8 cellular contexts compared by ENCODE assay signal in the genomic region with DNA sequence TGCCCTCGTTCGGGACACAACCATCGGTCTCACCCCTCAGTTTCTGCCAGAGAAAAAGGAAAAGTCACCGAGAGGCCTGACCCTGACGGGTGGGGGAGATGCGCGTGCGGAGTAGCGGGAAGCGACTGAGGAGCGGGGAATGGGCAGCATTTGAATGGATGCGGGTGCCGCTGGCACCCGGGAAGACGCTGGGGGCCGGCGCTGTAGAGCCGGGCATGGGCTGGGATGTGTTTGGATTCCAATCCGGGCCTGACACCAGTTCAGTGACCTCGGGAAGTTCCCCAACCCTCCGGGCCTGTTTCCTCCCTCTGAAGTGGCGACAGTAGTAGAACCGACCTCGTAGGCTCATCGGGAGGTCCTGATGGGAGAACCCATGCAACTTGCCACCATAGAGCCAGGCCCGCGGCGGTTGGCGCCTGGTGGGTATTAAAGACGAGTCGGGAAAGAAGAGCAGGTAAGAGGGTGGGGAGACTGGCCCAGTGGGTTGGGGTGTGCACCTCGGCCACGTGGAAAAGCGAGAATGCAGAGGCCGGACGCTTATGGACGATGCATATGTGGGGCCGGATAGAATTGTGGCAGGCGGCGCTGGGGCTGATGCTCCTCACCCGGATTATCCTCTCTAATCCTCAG. TPM values are rescaled to one million over a fixed set of nuclear protein-coding genes. Genes with fewer than 3 reads are reported as not detected.
DNase-seq lines count a peak whose midpoint lies in the region; ATAC-seq and TF ChIP-seq lines count a peak whose summit lies in the region.

No MANE protein-coding gene starts in this region.

- TF ChIP-seq CTCF in WTC11 (IDR thresholded peaks at IDR 0.05) (no peak), endodermal cell (conservative IDR thresholded peaks at IDR 0.05) (no peak)

- intact Hi-C loops in naive thymus-derived CD4-positive, alpha-beta T cell (cut with micrococcal nuclease): loop anchor here (1.0 to 10.0 kb wide), 20 partner anchors 52 to 1826 kb away; partner anchors contain the start of genes CSDE1 (in 2 of the 2), CTTNBP2NL (in 2 of the 2), LRIG2 (in 2 of the 2) and MAGI3 (in 2 of the 2)

- CTCF ChIA-PET in WTC11 (lab: Charles Lee): interaction anchor here (1.0 to 2.6 kb wide), 7 partner anchors 44 to 282 kb away, joined by 3 to 33 read pairs (median 5); partner anchors contain the start of genes LRIG2 and MOV10
- CTCF ChIA-PET in naive thymus-derived CD4-positive, alpha-beta T cell (lab: Charles Lee): interaction anchor here (0.6 to 1.2 kb wide), 3 partner anchors 19 to 1624 kb away, joined by 3 to 4 read pairs (median 4); partner anchors contain the start of gene LRIG2

- H3K4me3 Mint-ChIP-seq in WTC11 (peak overlapping the region; percentile 96), endodermal cell (peak overlapping the region; percentile 98)
- H3K4me3 Mint-ChIP-seq in naive thymus-derived CD4-positive, alpha-beta T cell: peak overlapping the region; percentile 71 to 100 (median 97)
- H3K4me3 Mint-ChIP-seq in stimulated activated naive CD8-positive, alpha-beta T cell treated with anti-CD3 and anti-CD28 coated beads, Interleukin-15, amount 100 ng/mL, for 72 hours: peak overlapping the region; percentile 99

- peak overlapping the region; percentile 79 for H3K9ac ChIP-seq in endodermal cell (ENCODE audit: extremely low read depth, low read length, poor library complexity, severe bottlenecking)

- H3K9me3 Mint-ChIP-seq in WTC11 (no peaks in the 10 kb centered on the region), endodermal cell (no peaks in the 10 kb centered on the region)
- H3K9me3 Mint-ChIP-seq in naive thymus-derived CD4-positive, alpha-beta T cell: no peaks in the 10 kb centered on the region
- no peaks in the 10 kb centered on the region for H3K9me3 Mint-ChIP-seq in stimulated activated naive CD8-positive, alpha-beta T cell treated with anti-CD3 and anti-CD28 coated beads, Interleukin-15, amount 100 ng/mL, for 72 hours

- H3K36me3 ChIP-seq in endodermal cell (ENCODE audit: control insufficient read depth, insufficient read depth, low read length): peaks cover 26% of the 10 kb centered on the region
- peaks cover 0 to 5% (median 0%) of the 10 kb centered on the region in 3 experiments for H3K36me3 ChIP-seq in naive thymus-derived CD4-positive, alpha-beta T cell (ENCODE audit: control insufficient read depth in 2 of 3, insufficient read depth in 3 of 3, low read length in 3 of 3)

- WGBS in endodermal cell (ENCODE audit: insufficient coverage in 1 of 2, insufficient read length in 1 of 2), 2 experiments: 1% methylated on average over 26 to 41 of the region's 41 CpGs

- DNase-seq in NCI-H2171 (lab: John Stamatoyannopoulos, UW): peak; percentile 31
- no peak for DNase-seq in NCI-H2171 treated with DMSO at 0.1 percent for 48 hours (lab: John Stamatoyannopoulos, UW)
- DNase-seq in WTC11 (ENCODE audit: low spot score): no peak
- DNase-seq in endodermal cell: peak; percentile 90
- DNase-seq in naive thymus-derived CD4-positive, alpha-beta T cell: peak in 2 of 9 donors; percentile 56 to 59
- DNase-seq in stimulated activated naive CD8-positive, alpha-beta T cell treated with anti-CD3 and anti-CD28 coated beads, Interleukin-15, amount 100 ng/mL, for 72 hours: peak in 1 of 2 donors; percentile 58

- no peaks in the 10 kb centered on the region for H3K27me3 ChIP-seq in endodermal cell (ENCODE audit: control insufficient read depth, insufficient read depth, low read length, poor library complexity, severe bottlenecking)
- H3K27me3 ChIP-seq in naive thymus-derived CD4-positive, alpha-beta T cell (ENCODE audit: control insufficient read depth in 2 of 2, insufficient read depth in 2 of 2, low read length in 2 of 2): no peaks in the 10 kb centered on the region

- no peaks in the 10 kb centered on the region for H3K27me3 Mint-ChIP-seq in WTC11 (ENCODE audit: low read depth)
- no peaks in the 10 kb centered on the region for H3K27me3 Mint-ChIP-seq in endodermal cell (ENCODE audit: insufficient read depth)
- H3K27me3 Mint-ChIP-seq in naive thymus-derived CD4-positive, alpha-beta T cell: no peaks in the 10 kb centered on the region
- no peaks in the 10 kb centered on the region for H3K27me3 Mint-ChIP-seq in stimulated activated naive CD8-positive, alpha-beta T cell treated with anti-CD3 and anti-CD28 coated beads, Interleukin-15, amount 100 ng/mL, for 72 hours

- no peaks in the 10 kb centered on the region for H3K4me1 ChIP-seq in endodermal cell (ENCODE audit: control insufficient read depth, insufficient read depth, low read length)
- peaks cover 16 to 17% of the 10 kb centered on the region in 2 donors for H3K4me1 ChIP-seq in naive thymus-derived CD4-positive, alpha-beta T cell (ENCODE audit: control insufficient read depth in 2 of 2, insufficient read depth in 2 of 2, low read length in 2 of 2)

- H3K36me3 Mint-ChIP-seq in WTC11 (peaks cover 50% of the 10 kb centered on the region), endodermal cell (ENCODE audit: low read depth) (peaks cover 20% of the 10 kb centered on the region)
- H3K36me3 Mint-ChIP-seq in naive thymus-derived CD4-positive, alpha-beta T cell: peaks cover 0 to 25% (median 8%) of the 10 kb centered on the region in 5 donors

- H3K4me1 Mint-ChIP-seq in WTC11 (peaks cover 50% of the 10 kb centered on the region), endodermal cell (peaks cover 33% of the 10 kb centered on the region)
- H3K4me1 Mint-ChIP-seq in naive thymus-derived CD4-positive, alpha-beta T cell: peaks cover 33 to 70% (median 61%) of the 10 kb centered on the region in 7 donors
- H3K4me1 Mint-ChIP-seq in stimulated activated naive CD8-positive, alpha-beta T cell treated with anti-CD3 and anti-CD28 coated beads, Interleukin-15, amount 100 ng/mL, for 72 hours: peaks cover 70% of the 10 kb centered on the region

- ATAC-seq in HG03175 (IDR thresholded peaks at IDR 0.05; ENCODE audit: unreplicated experiment) (peak; percentile 11), WTC11 (peak; percentile 19), GM18868 (IDR thresholded peaks at IDR 0.05; ENCODE audit: unreplicated experiment) (no peak)
- ATAC-seq in naive thymus-derived CD4-positive, alpha-beta T cell: peak; percentile 31
- ATAC-seq in stimulated activated naive CD8-positive, alpha-beta T cell treated with anti-CD3 and anti-CD28 coated beads, Interleukin-15, amount 100 ng/mL, for 72 hours: peak; percentile 15

- peak overlapping the region; percentile 96 for H3K27ac Mint-ChIP-seq in WTC11
- peak overlapping the region; percentile 98 for H3K27ac Mint-ChIP-seq in endodermal cell
- H3K27ac Mint-ChIP-seq in naive thymus-derived CD4-positive, alpha-beta T cell: peak overlapping the region; percentile 25 to 100 (median 79)
- H3K27ac Mint-ChIP-seq in stimulated activated naive CD8-positive, alpha-beta T cell treated with anti-CD3 and anti-CD28 coated beads, Interleukin-15, amount 100 ng/mL, for 72 hours: peak overlapping the region; percentile 99 to 100

- H3K4me3 ChIP-seq in endodermal cell (ENCODE audit: low read length): peak overlapping the region; percentile 94
- peak overlapping the region; percentile 97 for H3K4me3 ChIP-seq in naive thymus-derived CD4-positive, alpha-beta T cell (ENCODE audit: low read length)

- peaks cover 8% of the 10 kb centered on the region for H3K9me3 ChIP-seq in endodermal cell (ENCODE audit: control insufficient read depth, low read length)
- no peaks in the 10 kb centered on the region for H3K9me3 ChIP-seq in naive thymus-derived CD4-positive, alpha-beta T cell (ENCODE audit: control insufficient read depth in 2 of 3, low read length in 3 of 3)

- peak overlapping the region; percentile 96 for H3K27ac ChIP-seq in endodermal cell (ENCODE audit: low read depth, low read length)
- H3K27ac ChIP-seq in naive thymus-derived CD4-positive, alpha-beta T cell (ENCODE audit: low read depth, low read length): peak overlapping the region; percentile 81

- POLR2A ChIA-PET in WTC11 (lab: Charles Lee): interaction anchor here (0.7 to 2.6 kb wide), 6 partner anchors 27 to 116 kb away, joined by 3 to 23 read pairs (median 3); partner anchors contain the start of gene LRIG2
- POLR2A ChIA-PET in naive thymus-derived CD4-positive, alpha-beta T cell (lab: Charles Lee): interaction anchor here (0.6 to 1.0 kb wide), 4 partner anchors 10 to 1753 kb away, joined by 3 to 5 read pairs (median 4); partner anchors contain the start of gene LRIG2

TF ChIP-seq in WTC11, 78 proteins besides CTCF, POLR2A, EP300 and RAD21:
- TF ChIP-seq, protein P1, sequence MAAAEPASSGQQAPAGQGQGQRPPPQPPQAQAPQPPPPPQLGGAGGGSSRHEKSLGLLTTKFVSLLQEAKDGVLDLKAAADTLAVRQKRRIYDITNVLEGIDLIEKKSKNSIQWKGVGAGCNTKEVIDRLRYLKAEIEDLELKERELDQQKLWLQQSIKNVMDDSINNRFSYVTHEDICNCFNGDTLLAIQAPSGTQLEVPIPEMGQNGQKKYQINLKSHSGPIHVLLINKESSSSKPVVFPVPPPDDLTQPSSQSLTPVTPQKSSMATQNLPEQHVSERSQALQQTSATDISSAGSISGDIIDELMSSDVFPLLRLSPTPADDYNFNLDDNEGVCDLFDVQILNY (CRISPR knock-in tag; IDR thresholded peaks at IDR 0.05): peak; percentile 36; the same call in 1 of the 2 replicates
- no peak; the same call in 1 of the 2 replicates for TF ChIP-seq FOXP1 (CRISPR knock-in tag; IDR thresholded peaks at IDR 0.05; ENCODE audit: borderline replicate concordance)
- TF ChIP-seq, protein P2, sequence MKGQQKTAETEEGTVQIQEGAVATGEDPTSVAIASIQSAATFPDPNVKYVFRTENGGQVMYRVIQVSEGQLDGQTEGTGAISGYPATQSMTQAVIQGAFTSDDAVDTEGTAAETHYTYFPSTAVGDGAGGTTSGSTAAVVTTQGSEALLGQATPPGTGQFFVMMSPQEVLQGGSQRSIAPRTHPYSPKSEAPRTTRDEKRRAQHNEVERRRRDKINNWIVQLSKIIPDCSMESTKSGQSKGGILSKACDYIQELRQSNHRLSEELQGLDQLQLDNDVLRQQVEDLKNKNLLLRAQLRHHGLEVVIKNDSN (CRISPR knock-in tag; IDR thresholded peaks at IDR 0.05): no peak

RNA-seq across cellular contexts. Expression of gene SLC16A1, which starts 0.6 kb away (rescaled TPM):
- total RNA-seq in WTC11 (2021): 328 to 381 TPM (median 374 TPM) in 3 replicates
- 100 to 1,000 TPM; 229 to 248 TPM for total RNA-seq in endodermal cell
- 145 TPM for polyA plus RNA-seq in endodermal cell (2013, experiment 1 of 2)
- polyA plus RNA-seq in endodermal cell (2013, experiment 2 of 2): 127 TPM
- total RNA-seq in naive thymus-derived CD4-positive, alpha-beta T cell: 10 to 100 TPM; 10.1 to 43.6 (median 19.1) TPM
- polyA plus RNA-seq in naive thymus-derived CD4-positive, alpha-beta T cell: 1 to 10 TPM; 8.7 to 9.4 TPM

Comparison
In these comparisons a context has a peak if more than half of its experiments do, and no peak if none do; other contexts are left out.
1. DNase-seq: peak in NCI-H2171 (single experiment) and endodermal cell (single experiment); none in NCI-H2171 treated with DMSO at 0.1 percent for 48 hours (single experiment) and WTC11 (single experiment).
2. Peak in every context shown above with its lines, with median percentiles within 50 percentile points of each other: H3K27ac Mint-ChIP-seq and H3K4me3 Mint-ChIP-seq.